Comparison of ENCODE assay signal across 8 cellular contexts in the genomic region with DNA sequence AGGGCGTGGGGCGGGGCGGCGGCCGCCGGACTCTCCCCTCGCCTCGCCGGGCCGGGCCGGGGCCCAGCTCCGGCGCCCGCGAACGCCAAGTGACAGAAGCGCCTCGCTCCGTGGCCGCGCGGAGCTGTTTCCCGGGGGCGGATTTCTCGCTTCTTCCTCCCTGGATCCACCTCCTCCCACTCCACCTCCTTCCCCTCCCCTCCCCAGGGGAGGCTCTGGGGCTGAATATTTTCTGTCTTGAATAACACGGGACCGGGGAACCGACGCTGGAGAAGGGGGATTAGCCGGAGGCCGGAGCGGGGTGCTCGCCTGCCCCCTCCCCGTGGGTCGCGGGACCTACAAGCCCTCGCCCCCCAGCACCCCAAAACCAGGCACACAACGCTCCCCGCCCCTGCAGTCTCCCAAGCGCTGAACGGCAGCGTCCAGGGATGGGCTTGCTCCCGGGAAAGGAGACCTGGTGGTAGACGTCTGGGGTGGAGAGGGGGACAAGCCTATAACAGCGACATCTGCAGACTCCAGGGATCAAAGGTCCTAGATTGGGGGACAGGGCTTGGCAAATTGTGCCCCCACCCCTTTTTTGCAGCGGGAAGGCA. TPM values are rescaled to one million over a fixed set of nuclear protein-coding genes. Genes with fewer than 3 reads are reported as not detected.
A peak's percentile ranks its signal among the peaks of the same experiment; 100 is the strongest.
DNase-seq lines count a peak whose midpoint lies in the region; ATAC-seq and TF ChIP-seq lines count a peak whose summit lies in the region.

A gene (minus strand): TSS at position 100 of the 593 bp plus-strand sequence. CDS start 1,988 bp downstream, outside the sequence.

- H3K4me3 Mint-ChIP-seq in CD4-positive, CD25-positive, alpha-beta regulatory T cell = peak within 1 kb of the TSS; percentile 93 to 99 (median 94)
- H3K4me3 Mint-ChIP-seq in progenitor cell of endocrine pancreas (ENCODE audit: low read depth) = peak within 1 kb of the TSS; percentile 88

- peak within 1 kb of the TSS; percentile 89 for H3K4me3 ChIP-seq in CD4-positive, CD25-positive, alpha-beta regulatory T cell (ENCODE audit: low read depth, low read length)
- peak within 1 kb of the TSS; percentile 78 for H3K4me3 ChIP-seq in astrocyte of the cerebellum (ENCODE audit: low read depth, low read length)
- peak within 1 kb of the TSS; percentile 100 for H3K4me3 ChIP-seq in right cardiac atrium (ENCODE audit: low read length)

- H3K27me3 ChIP-seq in CD4-positive, CD25-positive, alpha-beta regulatory T cell (ENCODE audit: control insufficient read depth, insufficient read depth, low read length) = no peaks in the 10 kb centered on the region
- no peaks in the 10 kb centered on the region for H3K27me3 ChIP-seq in right cardiac atrium (ENCODE audit: control insufficient read depth, insufficient read depth)

- ATAC-seq in CD4-positive, CD25-positive, alpha-beta regulatory T cell (ENCODE audit: low read depth in 2 of 2) = peak; percentile 3 to 12
- ATAC-seq in GM19328 (IDR thresholded peaks at IDR 0.05; ENCODE audit: unreplicated experiment) (peak; percentile 24), SK-N-SH treated with all-trans-retinoic acid at 6 μM for 48 hours (peak; percentile 65), right cardiac atrium (peak; percentile 68 to 69)

- under 1% methylated on average over 45 of the region's 46 CpGs for WGBS in right cardiac atrium

- H3K4me1 Mint-ChIP-seq in CD4-positive, CD25-positive, alpha-beta regulatory T cell = peaks cover 8 to 29% (median 21%) of the 10 kb centered on the region in 4 donors
- peaks cover 27% of the 10 kb centered on the region for H3K4me1 Mint-ChIP-seq in progenitor cell of endocrine pancreas (ENCODE audit: low read depth)

- H3K27ac Mint-ChIP-seq in CD4-positive, CD25-positive, alpha-beta regulatory T cell = peak within 1 kb of the TSS; percentile 77 to 91 (median 85)
- H3K27ac Mint-ChIP-seq in progenitor cell of endocrine pancreas = peak within 1 kb of the TSS; percentile 97

- no peaks in the 10 kb centered on the region for H3K36me3 Mint-ChIP-seq in CD4-positive, CD25-positive, alpha-beta regulatory T cell
- H3K36me3 Mint-ChIP-seq in progenitor cell of endocrine pancreas (ENCODE audit: insufficient read depth) = no peaks in the 10 kb centered on the region

- H3K4me1 ChIP-seq in CD4-positive, CD25-positive, alpha-beta regulatory T cell (ENCODE audit: control insufficient read depth, insufficient read depth, low read length, poor library complexity, severe bottlenecking) = peaks cover 29% of the 10 kb centered on the region
- no peaks in the 10 kb centered on the region for H3K4me1 ChIP-seq in right cardiac atrium (ENCODE audit: control insufficient read depth, insufficient read depth, low read length)

- in situ Hi-C loops in astrocyte of the cerebellum (cut with HindIII; ENCODE audit: low sequenced_read_pairs) = no loop called here

- DNase-seq in CD4-positive, CD25-positive, alpha-beta regulatory T cell = peak in 2 of 3 donors; percentile 41 to 47
- DNase-seq in HT-29 (ENCODE audit: low spot score) = peak; percentile 79
- no peak for DNase-seq in astrocyte of the cerebellum (ENCODE audit: low read depth)
- peak; percentile 85 to 93 (median 91) for DNase-seq in right cardiac atrium
- DNase-seq in progenitor cell of endocrine pancreas (ENCODE audit: low spot score, unreplicated experiment) = peak; percentile 35
- DNase-seq in NCI-H510A treated with DMSO at 0.1 percent for 48 hours (lab: John Stamatoyannopoulos, UW) = no peak

- no peaks in the 10 kb centered on the region for H3K36me3 ChIP-seq in CD4-positive, CD25-positive, alpha-beta regulatory T cell (ENCODE audit: control insufficient read depth, insufficient read depth, low read length)

- H3K9me3 ChIP-seq in CD4-positive, CD25-positive, alpha-beta regulatory T cell (ENCODE audit: control insufficient read depth in 2 of 2, low read length in 2 of 2) = no peaks in the 10 kb centered on the region
- no peaks in the 10 kb centered on the region for H3K9me3 ChIP-seq in right cardiac atrium (ENCODE audit: control insufficient read depth, low read length)

- H3K27ac ChIP-seq in CD4-positive, CD25-positive, alpha-beta regulatory T cell (ENCODE audit: insufficient read depth, low read length, poor library complexity, severe bottlenecking) = peak within 1 kb of the TSS; percentile 51
- peak within 1 kb of the TSS; percentile 98 for H3K27ac ChIP-seq in right cardiac atrium (ENCODE audit: low read length)

- H3K9me3 Mint-ChIP-seq in CD4-positive, CD25-positive, alpha-beta regulatory T cell = no peaks in the 10 kb centered on the region
- no peaks in the 10 kb centered on the region for H3K9me3 Mint-ChIP-seq in progenitor cell of endocrine pancreas (ENCODE audit: low read depth)

- no peak for TF ChIP-seq CTCF in astrocyte of the cerebellum (IDR thresholded peaks at IDR 0.05; ENCODE audit: low read depth, low read length, missing control alignments)
- no peak for TF ChIP-seq CTCF in progenitor cell of endocrine pancreas (IDR thresholded peaks at IDR 0.05; ENCODE audit: unreplicated experiment)

- intact Hi-C loops in right cardiac atrium (cut with DNase I) = loop anchor here in 3 of 4 donors (5.0 to 10.0 kb wide), 3 partner anchors 77 to 231 kb away; a partner anchor contains a TSS

- peaks cover 18% of the 10 kb centered on the region for H3K27me3 Mint-ChIP-seq in CD4-positive, CD25-positive, alpha-beta regulatory T cell
- H3K27me3 Mint-ChIP-seq in progenitor cell of endocrine pancreas = peaks cover 3% of the 10 kb centered on the region

TF ChIP-seq in SK-N-SH treated with all-trans-retinoic acid at 6 μM for 48 hours, 23 proteins besides CTCF, POLR2A, EP300 and RAD21 (continues in another document):
- TF ChIP-seq ZNF8 (CRISPR knock-in tag; IDR thresholded peaks at IDR 0.05) (no peak), GLIS3 (CRISPR knock-in tag; IDR thresholded peaks at IDR 0.05) (no peak), ZNF565 (CRISPR knock-in tag; conservative IDR thresholded peaks at IDR 0.05; ENCODE audit: low read depth) (no peak), TCF4 (CRISPR knock-in tag; IDR thresholded peaks at IDR 0.05; ENCODE audit: borderline replicate concordance) (no peak), TOX (CRISPR knock-in tag; IDR thresholded peaks at IDR 0.05; ENCODE audit: borderline replicate concordance) (no peak), ZNF70 (CRISPR knock-in tag; IDR thresholded peaks at IDR 0.05) (no peak), PPARA (CRISPR knock-in tag; IDR thresholded peaks at IDR 0.05; ENCODE audit: borderline replicate concordance) (no peak), ESRRG (CRISPR knock-in tag; IDR thresholded peaks at IDR 0.05) (no peak), ARNTL (CRISPR knock-in tag; IDR thresholded peaks at IDR 0.05; ENCODE audit: borderline replicate concordance, low read depth) (no peak), ZFP3 (CRISPR knock-in tag; IDR thresholded peaks at IDR 0.05) (no peak), CSDC2 (CRISPR knock-in tag; IDR thresholded peaks at IDR 0.05) (no peak), SNAI2 (CRISPR knock-in tag; IDR thresholded peaks at IDR 0.05) (no peak), ISL1 (CRISPR knock-in tag; IDR thresholded peaks at IDR 0.05) (no peak), ZFP30 (CRISPR knock-in tag; IDR thresholded peaks at IDR 0.05) (no peak), RARB (CRISPR knock-in tag; IDR thresholded peaks at IDR 0.05) (no peak)
- TF ChIP-seq, protein P1, sequence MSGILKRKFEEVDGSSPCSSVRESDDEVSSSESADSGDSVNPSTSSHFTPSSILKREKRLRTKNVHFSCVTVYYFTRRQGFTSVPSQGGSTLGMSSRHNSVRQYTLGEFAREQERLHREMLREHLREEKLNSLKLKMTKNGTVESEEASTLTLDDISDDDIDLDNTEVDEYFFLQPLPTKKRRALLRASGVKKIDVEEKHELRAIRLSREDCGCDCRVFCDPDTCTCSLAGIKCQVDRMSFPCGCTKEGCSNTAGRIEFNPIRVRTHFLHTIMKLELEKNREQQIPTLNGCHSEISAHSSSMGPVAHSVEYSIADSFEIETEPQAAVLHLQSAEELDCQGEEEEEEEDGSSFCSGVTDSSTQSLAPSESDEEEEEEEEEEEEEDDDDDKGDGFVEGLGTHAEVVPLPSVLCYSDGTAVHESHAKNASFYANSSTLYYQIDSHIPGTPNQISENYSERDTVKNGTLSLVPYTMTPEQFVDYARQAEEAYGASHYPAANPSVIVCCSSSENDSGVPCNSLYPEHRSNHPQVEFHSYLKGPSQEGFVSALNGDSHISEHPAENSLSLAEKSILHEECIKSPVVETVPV (CRISPR knock-in tag; IDR thresholded peaks at IDR 0.05) = no peak
- TF ChIP-seq, protein P2, sequence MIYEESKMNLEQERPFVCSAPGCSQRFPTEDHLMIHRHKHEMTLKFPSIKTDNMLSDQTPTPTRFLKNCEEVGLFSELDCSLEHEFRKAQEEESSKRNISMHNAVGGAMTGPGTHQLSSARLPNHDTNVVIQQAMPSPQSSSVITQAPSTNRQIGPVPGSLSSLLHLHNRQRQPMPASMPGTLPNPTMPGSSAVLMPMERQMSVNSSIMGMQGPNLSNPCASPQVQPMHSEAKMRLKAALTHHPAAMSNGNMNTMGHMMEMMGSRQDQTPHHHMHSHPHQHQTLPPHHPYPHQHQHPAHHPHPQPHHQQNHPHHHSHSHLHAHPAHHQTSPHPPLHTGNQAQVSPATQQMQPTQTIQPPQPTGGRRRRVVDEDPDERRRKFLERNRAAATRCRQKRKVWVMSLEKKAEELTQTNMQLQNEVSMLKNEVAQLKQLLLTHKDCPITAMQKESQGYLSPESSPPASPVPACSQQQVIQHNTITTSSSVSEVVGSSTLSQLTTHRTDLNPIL (CRISPR knock-in tag; IDR thresholded peaks at IDR 0.05; ENCODE audit: low read depth) = no peak
- TF ChIP-seq, protein P3, sequence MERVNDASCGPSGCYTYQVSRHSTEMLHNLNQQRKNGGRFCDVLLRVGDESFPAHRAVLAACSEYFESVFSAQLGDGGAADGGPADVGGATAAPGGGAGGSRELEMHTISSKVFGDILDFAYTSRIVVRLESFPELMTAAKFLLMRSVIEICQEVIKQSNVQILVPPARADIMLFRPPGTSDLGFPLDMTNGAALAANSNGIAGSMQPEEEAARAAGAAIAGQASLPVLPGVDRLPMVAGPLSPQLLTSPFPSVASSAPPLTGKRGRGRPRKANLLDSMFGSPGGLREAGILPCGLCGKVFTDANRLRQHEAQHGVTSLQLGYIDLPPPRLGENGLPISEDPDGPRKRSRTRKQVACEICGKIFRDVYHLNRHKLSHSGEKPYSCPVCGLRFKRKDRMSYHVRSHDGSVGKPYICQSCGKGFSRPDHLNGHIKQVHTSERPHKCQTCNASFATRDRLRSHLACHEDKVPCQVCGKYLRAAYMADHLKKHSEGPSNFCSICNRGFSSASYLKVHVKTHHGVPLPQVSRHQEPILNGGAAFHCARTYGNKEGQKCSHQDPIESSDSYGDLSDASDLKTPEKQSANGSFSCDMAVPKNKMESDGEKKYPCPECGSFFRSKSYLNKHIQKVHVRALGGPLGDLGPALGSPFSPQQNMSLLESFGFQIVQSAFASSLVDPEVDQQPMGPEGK (CRISPR knock-in tag; IDR thresholded peaks at IDR 0.05; ENCODE audit: borderline replicate concordance) = no peak

RNA-seq across cellular contexts. Expression of the gene that starts here (rescaled TPM):
- total RNA-seq in CD4-positive, CD25-positive, alpha-beta regulatory T cell = 53.0 TPM
- polyA plus RNA-seq in CD4-positive, CD25-positive, alpha-beta regulatory T cell = 10 to 100 TPM in 1 of 4 donors, 1 to 10 TPM in 3; 4.1 to 10.3 (median 6.8) TPM
- 31.7 and 33.7 TPM in 2 replicates for total RNA-seq in HT-29 (2014; rRNA removed; shearing (Covaris generic))
- total RNA-seq in right cardiac atrium = 10 to 100 TPM; 53.4 to 72.0 (median 57.0) TPM
- polyA plus RNA-seq in right cardiac atrium = 23.2 TPM
- total RNA-seq in progenitor cell of endocrine pancreas = 88.0 and 98.2 TPM in 2 replicates

Comparison
In these comparisons a context has a peak if more than half of its experiments do, and no peak if none do; other contexts are left out.
1. ATAC-seq: peak in every context shown above with its lines; median percentile 68 in right cardiac atrium; 65 in SK-N-SH treated with all-trans-retinoic acid at 6 μM for 48 hours; 24 in GM19328; 8 in CD4-positive, CD25-positive, alpha-beta regulatory T cell.
2. DNase-seq: peak in CD4-positive, CD25-positive, alpha-beta regulatory T cell (2 of 3), HT-29 (single experiment), right cardiac atrium (3 of 3) and progenitor cell of endocrine pancreas (single experiment); none in astrocyte of the cerebellum (single experiment) and NCI-H510A treated with DMSO at 0.1 percent for 48 hours (single experiment).
3. Peak in every context shown above with its lines, with median percentiles within 50 percentile points of each other: H3K4me3 ChIP-seq.